Comparison of ENCODE assay signal across 9 cellular contexts in genomic region chr19:8392017-8392591, GRCh38. TPM values are rescaled to one million over a fixed set of nuclear protein-coding genes. Genes with fewer than 3 reads are reported as not detected.
A peak's percentile ranks its signal among the peaks of the same experiment; 100 is the strongest.
DNase-seq lines count a peak whose midpoint lies in the region; ATAC-seq and TF ChIP-seq lines count a peak whose summit lies in the region.
"Had no signal": no experiment of that assay in that cellular context is flagged by ENCODE, and none has a peak within 500 bp of the region (broad histone marks: within the 10 kb centered on the region; RNA-seq: fewer than 3 reads in every experiment).

No MANE protein-coding gene starts in this region.

- H3K36me3 ChIP-seq in A673 (ENCODE audit: insufficient read depth, low read length, poor library complexity, severe bottlenecking): no peaks in the 10 kb centered on the region
- H3K36me3 ChIP-seq in RWPE2 (ENCODE audit: low read depth): 0 out of 2 replicates have a peak, but pooled peaks cover 6% of the 10 kb centered on the region
- no peaks in the 10 kb centered on the region for H3K36me3 ChIP-seq in neutrophil

- peaks cover 9% of the 10 kb centered on the region for H3K4me1 ChIP-seq in A673 (ENCODE audit: insufficient read depth, low read length, poor library complexity, severe bottlenecking)
- peaks cover 20% of the 10 kb centered on the region for H3K4me1 ChIP-seq in RWPE2 (ENCODE audit: insufficient read depth, poor library complexity, severe bottlenecking)
- peaks cover 22 to 26% of the 10 kb centered on the region in 2 experiments for H3K4me1 ChIP-seq in neutrophil (ENCODE audit: control insufficient read depth in 1 of 2, insufficient read depth in 1 of 2, low read depth in 1 of 2, low read length in 1 of 2)

- DNase-seq in A673 (ENCODE audit: low spot score) (no peak), RWPE2 (ENCODE audit: low spot score) (no peak), fibroblast of gingiva (ENCODE audit: low read depth) (peak; percentile 68), EL (no peak), NCI-H187 treated with DMSO at 0.1 percent for 48 hours (lab: John Stamatoyannopoulos, UW) (no peak)
- DNase-seq: stimulated activated CD4-positive, alpha-beta T cell treated with anti-CD3 and anti-CD28 coated beads, Interleukin-1b, Interleukin-23, amount 100 ng/mL, for 48 hours had no signal

- POLR2A ChIA-PET in A673 (lab: Charles Lee; ENCODE audit: low non-redundant PET): interaction anchor here (0.5 to 0.7 kb wide), 2 partner anchors 39 to 115 kb away, joined by 3 to 7 read pairs; no protein-coding TSS in a partner anchor

- H3K4me3 ChIP-seq in A673 (ENCODE audit: low read depth, low read length, poor library complexity, severe bottlenecking): no peak overlapping the region
- H3K4me3 ChIP-seq in RWPE2 (ENCODE audit: severe bottlenecking): no peak overlapping the region
- H3K4me3 ChIP-seq in neutrophil (ENCODE audit: low read depth in 1 of 2, low read length in 1 of 2): no peak overlapping the region

- H3K9me3 ChIP-seq in A673 (ENCODE audit: low read depth, low read length, poor library complexity, severe bottlenecking) (no peaks in the 10 kb centered on the region), RWPE2 (ENCODE audit: severe bottlenecking) (no peaks in the 10 kb centered on the region), neutrophil (no peaks in the 10 kb centered on the region)

- no peak for TF ChIP-seq CTCF in A673 (conservative IDR thresholded peaks at IDR 0.05; ENCODE audit: low read depth, low read length)
- TF ChIP-seq CTCF in RWPE2 (IDR thresholded peaks at IDR 0.05; ENCODE audit: poor library complexity, severe bottlenecking): no peak
- TF ChIP-seq CTCF in neutrophil (IDR thresholded peaks at IDR 0.05): no peak

- H3K27me3 ChIP-seq in A673 (replicated peaks; ENCODE audit: insufficient read depth, low read depth, low read length, poor library complexity) (no peaks in the 10 kb centered on the region), RWPE2 (ENCODE audit: insufficient read depth, poor library complexity, severe bottlenecking) (no peaks in the 10 kb centered on the region), neutrophil (no peaks in the 10 kb centered on the region)

- CTCF ChIA-PET in A673 (lab: Charles Lee): no interaction called here

- no TSS peak for BruUV-seq in A673 (replicated peaks; lab: Mats Ljungman, UMichigan)

- intact Hi-C loops in A673 (cut with micrococcal nuclease; ENCODE audit: unreplicated experiment): no loop called here

- ATAC-seq in RWPE2 (ENCODE audit: low read depth): no peak
- no peak for ATAC-seq in GM18858 (IDR thresholded peaks at IDR 0.05; ENCODE audit: unreplicated experiment)
- no peak for ATAC-seq in GM21360 (IDR thresholded peaks at IDR 0.05; ENCODE audit: unreplicated experiment)

- peak overlapping the region; percentile 58 for H3K27ac ChIP-seq in A673 (ENCODE audit: low read depth, low read length, poor library complexity, severe bottlenecking)
- H3K27ac ChIP-seq in RWPE2 (ENCODE audit: poor library complexity, severe bottlenecking): peak overlapping the region; percentile 88
- peak overlapping the region; percentile 99 for H3K27ac ChIP-seq in neutrophil

RNA-seq across cellular contexts. Expression of gene RAB11B, which starts 1.9 kb away (rescaled TPM):
- total RNA-seq in A673 (2021): 88.7 and 91.4 TPM in 2 replicates

RNA-seq across cellular contexts. Expression of gene MARCHF2, which starts 21.0 kb away (rescaled TPM):
- 8.8 and 11.8 TPM in 2 replicates for total RNA-seq in A673 (2021)

RNA-seq across cellular contexts. Expression of gene ANGPTL4, which starts 28.1 kb away (rescaled TPM):
- 1.1 and 1.7 TPM in 2 replicates for total RNA-seq in A673 (2021)

RNA-seq across cellular contexts. Expression of gene KANK3, which starts 49.0 kb away (rescaled TPM):
- 0.73 and 1.1 TPM in 2 replicates for total RNA-seq in A673 (2021)

RNA-seq across cellular contexts. Expression of gene HNRNPM, which starts 52.7 kb away (rescaled TPM):
- 413 and 436 TPM in 2 replicates for total RNA-seq in A673 (2021)
